Comparison of ENCODE assay signal across 8 cellular contexts in the genomic region with DNA sequence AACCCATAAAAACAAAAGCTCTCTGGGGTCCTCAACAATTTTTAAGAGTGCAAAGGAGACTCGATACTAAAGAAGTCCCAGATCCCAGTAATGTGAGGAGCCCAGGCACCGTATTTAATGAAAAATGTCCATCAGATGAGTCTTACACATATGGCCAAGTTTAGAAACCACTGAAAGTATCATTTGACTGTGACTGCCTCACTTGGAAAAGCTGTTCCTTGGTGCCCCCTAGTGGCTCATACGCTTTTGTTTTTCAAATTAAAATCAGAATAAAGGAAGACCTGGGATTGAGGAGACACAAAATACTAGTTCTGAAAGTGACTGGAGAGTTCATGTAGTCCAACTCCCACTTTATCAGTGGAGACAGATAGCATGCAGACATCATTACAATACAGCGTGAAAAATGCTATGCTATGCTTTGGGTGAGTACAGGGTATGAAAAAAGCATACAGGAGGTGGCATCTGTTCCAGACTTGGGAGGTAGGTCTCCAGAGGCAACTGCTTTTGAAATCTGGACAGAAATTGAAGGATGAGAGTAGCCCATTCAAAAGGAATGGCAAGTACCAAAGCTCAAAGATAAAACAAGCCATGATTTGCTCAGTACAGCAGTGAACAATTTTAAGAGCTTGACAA. TPM values are rescaled to one million over a fixed set of nuclear protein-coding genes. Genes with fewer than 3 reads are reported as not detected.
DNase-seq lines count a peak whose midpoint lies in the region; ATAC-seq and TF ChIP-seq lines count a peak whose summit lies in the region.

No MANE protein-coding gene starts in this region.

- TF ChIP-seq RAD21 in IMR-90 (IDR thresholded peaks at IDR 0.05; ENCODE audit: low read length), result peak; percentile 97

- no peak; the same call in 1 of the 2 replicates for TF ChIP-seq POLR2A in IMR-90 (IDR thresholded peaks at IDR 0.05; ENCODE audit: low read depth, low read length)

- H2BK20ac ChIP-seq in IMR-90 (ENCODE audit: low read depth, low read length), result peak overlapping the region; percentile 93

- no peaks in the 10 kb centered on the region for H3K9me1 ChIP-seq in IMR-90 (ENCODE audit: insufficient read depth, low read length)

- peak overlapping the region; percentile 50; the same call in 1 of the 2 replicates for H3K56ac ChIP-seq in IMR-90 (ENCODE audit: extremely low read depth, insufficient read depth, low read length)

- H3K4me3 ChIP-seq in IMR-90 (ENCODE audit: insufficient read depth, low read depth, low read length), result no peak overlapping the region
- H3K4me3 ChIP-seq in NT2/D1 (ENCODE audit: insufficient read length, low read depth), result no peak overlapping the region
- H3K4me3 ChIP-seq in neural progenitor cell, result no peak overlapping the region
- H3K4me3 ChIP-seq in thoracic aorta, result no peak overlapping the region

- no peaks in the 10 kb centered on the region for H3K4me1 Mint-ChIP-seq in neural progenitor cell

- peak; percentile 78 for ATAC-seq in GM21619 (IDR thresholded peaks at IDR 0.05; ENCODE audit: unreplicated experiment)
- peak; percentile 89 for ATAC-seq in IMR-90 (ENCODE audit: low read depth)
- peak; percentile 51 for ATAC-seq in esophagus mucosa
- peak; percentile 64 for ATAC-seq in thoracic aorta (ENCODE audit: insufficient number of reproducible peaks, low FRiP score, low read depth)

- H4K20me1 ChIP-seq in IMR-90 (ENCODE audit: insufficient read depth, low read length) (no peaks in the 10 kb centered on the region), neural progenitor cell (ENCODE audit: low read depth) (no peaks in the 10 kb centered on the region)

- H3K4me2 ChIP-seq in IMR-90 (ENCODE audit: low read depth, low read length) (no peak overlapping the region), neural progenitor cell (no peak overlapping the region)

- intact Hi-C loops in IMR-90 (cut with micrococcal nuclease), result loop anchor here (1.0 to 10.0 kb wide), 8 partner anchors 137 to 821 kb away; partner anchors contain the start of genes MAN1A2 and TENT5C

- H3K9me3 ChIP-seq in IMR-90 (ENCODE audit: control insufficient read depth, insufficient read depth, low read length) (no peaks in the 10 kb centered on the region), NT2/D1 (ENCODE audit: insufficient read depth, low read length) (no peaks in the 10 kb centered on the region), neural progenitor cell (ENCODE audit: low read depth) (no peaks in the 10 kb centered on the region), thoracic aorta (no peaks in the 10 kb centered on the region)

- H3K27me3 ChIP-seq in IMR-90 (ENCODE audit: control insufficient read depth, insufficient read depth, low read length) (no peaks in the 10 kb centered on the region), NT2/D1 (ENCODE audit: insufficient read depth, insufficient read length) (no peaks in the 10 kb centered on the region), neural progenitor cell (no peaks in the 10 kb centered on the region), thoracic aorta (replicated peaks; ENCODE audit: insufficient read depth) (no peaks in the 10 kb centered on the region)

- peak overlapping the region; percentile 97 for H2BK120ac ChIP-seq in IMR-90 (ENCODE audit: low read depth, low read length)

- H3K4ac ChIP-seq in IMR-90 (ENCODE audit: low read depth, low read length), result peak overlapping the region; percentile 87

- POLR2A ChIA-PET in IMR-90 (lab: Charles Lee; ENCODE audit: unreplicated experiment), result interaction anchor here (0.5 to 0.6 kb wide), 2 partner anchors 86 to 138 kb away, joined by 3 read pairs; no protein-coding TSS in a partner anchor

- H2AFZ ChIP-seq in IMR-90 (replicated peaks; ENCODE audit: low read length, poor library complexity) (no peak overlapping the region), neural progenitor cell (replicated peaks) (no peak overlapping the region)

- H2AK5ac ChIP-seq in IMR-90 (ENCODE audit: low read depth, low read length), result peak overlapping the region; percentile 81; the same call in 1 of the 2 replicates

- CTCF ChIA-PET in IMR-90 (lab: Yijun Ruan, JAX), result interaction anchor here (0.6 to 2.8 kb wide), 18 partner anchors 9 to 383 kb away, joined by 3 to 16 read pairs (median 3); no protein-coding TSS in a partner anchor

- H3K27ac ChIP-seq in IMR-90 (ENCODE audit: insufficient read depth, low read length) (no peak overlapping the region), neural progenitor cell (no peak overlapping the region), thoracic aorta (no peak overlapping the region)

- peak overlapping the region; percentile 76; the same call in 1 of the 2 replicates for H3K23ac ChIP-seq in IMR-90 (ENCODE audit: low read depth, low read length)

- H3K14ac ChIP-seq in IMR-90 (replicated peaks; ENCODE audit: low read depth, low read length), result peak overlapping the region; percentile 88

- H3K36me3 ChIP-seq in IMR-90 (ENCODE audit: control insufficient read depth, insufficient read depth, low read length) (peaks cover 2% of the 10 kb centered on the region; the same call in 1 of the 2 replicates), NT2/D1 (ENCODE audit: insufficient read depth, insufficient read length, low read length) (peaks cover 45% of the 10 kb centered on the region), neural progenitor cell (peaks cover 3% of the 10 kb centered on the region), thoracic aorta (peaks cover 14% of the 10 kb centered on the region)

- no peaks in the 10 kb centered on the region for H3K9me3 Mint-ChIP-seq in neural progenitor cell

- H3K9ac ChIP-seq in IMR-90 (ENCODE audit: low read depth, low read length) (no peak overlapping the region), NT2/D1 (ENCODE audit: insufficient read length, low read depth) (no peak overlapping the region), neural progenitor cell (no peak overlapping the region)

- 17% methylated on average over 2 of the region's 4 CpGs; no CpG with 5 or more reads in 1 of the 2 experiments for WGBS in IMR-90 (ENCODE audit: extremely low coverage in 2 of 2, insufficient read length in 1 of 2), 2 experiments

- no peaks in the 10 kb centered on the region for H3K27me3 Mint-ChIP-seq in neural progenitor cell (ENCODE audit: insufficient read depth, low read depth)

- peaks cover 2% of the 10 kb centered on the region; the same call in 1 of the 2 replicates for H3K4me1 ChIP-seq in IMR-90 (ENCODE audit: control insufficient read depth, insufficient read depth, low read length)
- no peaks in the 10 kb centered on the region for H3K4me1 ChIP-seq in NT2/D1 (ENCODE audit: insufficient read depth, insufficient read length)
- no peaks in the 10 kb centered on the region for H3K4me1 ChIP-seq in neural progenitor cell
- no peaks in the 10 kb centered on the region for H3K4me1 ChIP-seq in thoracic aorta (ENCODE audit: control insufficient read depth in 1 of 2, low read depth in 2 of 2)

- in situ Hi-C loops in IMR-90 (cut with MboI; ENCODE audit: low sequenced_read_pairs), result loop anchor here (25.0 kb wide), 1 partner anchor 133 kb away; no protein-coding TSS in a partner anchor

- TF ChIP-seq CTCF in IMR-90 (conservative IDR thresholded peaks at IDR 0.05; ENCODE audit: low read depth, low read length), result peak; percentile 94
- TF ChIP-seq CTCF in neural progenitor cell (IDR thresholded peaks at IDR 0.05), result peak; percentile 84
- TF ChIP-seq CTCF in thoracic aorta (IDR thresholded peaks at IDR 0.05), result peak; percentile 78

- DNase-seq in EH (ENCODE audit: low read depth) (peak; percentile 88), IMR-90 (peak; percentile 92), NT2/D1 (ENCODE audit: low read depth, low spot score) (peak; percentile 80), neural progenitor cell (ENCODE audit: low spot score) (peak; percentile 76), thoracic aorta (ENCODE audit: low spot score) (peak; percentile 13)
- peak; percentile 46 for DNase-seq in activated CD8-positive, alpha-beta memory T cell treated with anti-CD3 and anti-CD28 coated beads, Interleukin-2, amount 50 U/mL, for 4 hours

- H4K91ac ChIP-seq in IMR-90 (ENCODE audit: insufficient read depth, low read depth, low read length), result peak overlapping the region; percentile 87

- no peak overlapping the region for H2AK9ac ChIP-seq in IMR-90 (replicated peaks; ENCODE audit: low read depth, low read length, poor library complexity)

- no peak overlapping the region for H3K4me3 Mint-ChIP-seq in neural progenitor cell

- no TSS peak for BruUV-seq in IMR-90 (replicated peaks; lab: Mats Ljungman, UMichigan)

- dilution Hi-C loops in IMR-90 (cut with HindIII; ENCODE audit: low sequenced_read_pairs, unreplicated experiment), result no loop called here

- no peak overlapping the region; the same call in 1 of the 2 replicates for H3K18ac ChIP-seq in IMR-90 (ENCODE audit: low read depth, low read length)

- no peaks in the 10 kb centered on the region for H3K79me2 ChIP-seq in neural progenitor cell (ENCODE audit: low read depth)

- H3K27ac Mint-ChIP-seq in neural progenitor cell, result no peak overlapping the region

- peak overlapping the region; percentile 86 for H2BK5ac ChIP-seq in IMR-90 (ENCODE audit: low read depth, low read length, poor library complexity, severe bottlenecking)

- peaks cover 7% of the 10 kb centered on the region for H3F3A ChIP-seq in neural progenitor cell (ENCODE audit: low read depth)

- peaks cover 9% of the 10 kb centered on the region for H3K36me3 Mint-ChIP-seq in neural progenitor cell

- peaks cover 5 to 19% of the 10 kb centered on the region in 2 experiments; a peak in 3 of 4 replicates for H3K79me1 ChIP-seq in IMR-90 (ENCODE audit: low read depth in 1 of 2, low read length in 2 of 2)

- peak overlapping the region; percentile 90 for H2BK15ac ChIP-seq in IMR-90 (ENCODE audit: low read depth, low read length)

- peak overlapping the region in 1 of 2 experiments; percentile 92; a peak in 2 of 4 replicates for H4K8ac ChIP-seq in IMR-90 (ENCODE audit: low read depth in 2 of 2, low read length in 2 of 2)

- peak overlapping the region; percentile 55; the same call in 1 of the 2 replicates for H4K5ac ChIP-seq in IMR-90 (ENCODE audit: low read depth, low read length)

TF ChIP-seq in IMR-90, 13 proteins besides CTCF, POLR2A, EP300 and RAD21:
- no peak for TF ChIP-seq RFX5 (IDR thresholded peaks at IDR 0.05; ENCODE audit: low read depth, low read length)
- peak; percentile 97 for TF ChIP-seq SMC3 (IDR thresholded peaks at IDR 0.05; ENCODE audit: low read depth, low read length)

RNA-seq across cellular contexts. Expression of gene GDAP2, which starts 33.8 kb away (rescaled TPM):
- total RNA-seq in IMR-90 (2012; rRNA removed), result 26.7 and 27.1 TPM in 2 replicates
- 5.4 and 6.0 TPM in 2 replicates for polyA plus RNA-seq in IMR-90 (2012; rRNA removed)
- 1.0 and 1.3 TPM in 2 replicates for polyA plus RNA-seq in IMR-90 (2012; cell fraction: cytosol; rRNA removed)
- polyA plus RNA-seq in IMR-90 (2012; cell fraction: nucleus; rRNA removed; ENCODE audit: low replicate concordance), result 0.49 and 4.0 TPM in 2 replicates
- 17.4 TPM for total RNA-seq in esophagus mucosa
- 24.2 and 32.0 TPM in 2 replicates for total RNA-seq in neural progenitor cell (ENCODE audit: low replicate concordance)
- total RNA-seq in thoracic aorta, result 10 to 100 TPM; 22.7 to 38.2 TPM

RNA-seq across cellular contexts. Expression of gene WDR3, which starts 33.9 kb away (rescaled TPM):
- 74.7 and 88.5 TPM in 2 replicates for total RNA-seq in IMR-90 (2012; rRNA removed)
- polyA plus RNA-seq in IMR-90 (2012; rRNA removed), result 15.3 and 16.7 TPM in 2 replicates
- polyA plus RNA-seq in IMR-90 (2012; cell fraction: cytosol; rRNA removed), result 3.8 and 9.3 TPM in 2 replicates
- polyA plus RNA-seq in IMR-90 (2012; cell fraction: nucleus; rRNA removed; ENCODE audit: low replicate concordance), result 2.4 and 12.0 TPM in 2 replicates
- 22.6 TPM for total RNA-seq in esophagus mucosa
- 18.6 and 42.4 TPM in 2 replicates for total RNA-seq in neural progenitor cell (ENCODE audit: low replicate concordance)
- total RNA-seq in thoracic aorta, result 10 to 100 TPM in 1 of 2 donors, 1 to 10 TPM in 1; 4.5 to 22.8 TPM

Comparison
In these comparisons a context has a peak if more than half of its experiments do, and no peak if none do; other contexts are left out.
1. DNase-seq: peak in every context shown above with its lines; median percentile 92 in IMR-90; 88 in EH; 80 in NT2/D1; 76 in neural progenitor cell; 46 in activated CD8-positive, alpha-beta memory T cell treated with anti-CD3 and anti-CD28 coated beads, Interleukin-2, amount 50 U/mL, for 4 hours; 13 in thoracic aorta.